Comparison of ENCODE assay signal across 27 cellular contexts in genomic region chr7:16089801-16090200, GRCh38.
"Had no signal": no experiment of that assay in that cellular context is flagged by ENCODE, and none has a peak within 500 bp of the region (broad histone marks: within the 10 kb centered on the region; RNA-seq: fewer than 3 reads in every experiment).

No MANE protein-coding gene starts in this region.

- H3K9me3 ChIP-seq: esophagus muscularis mucosa, gastrocnemius medialis, heart left ventricle had no signal

- H3K27me3 ChIP-seq: brain microvascular endothelial cell, esophagus muscularis mucosa, foreskin keratinocyte, gastrocnemius medialis, heart left ventricle had no signal

- H3K27ac ChIP-seq: brain microvascular endothelial cell, esophagus muscularis mucosa, foreskin keratinocyte, gastrocnemius medialis, heart left ventricle, VCaP had no signal

- H3K4me1 ChIP-seq: gastrocnemius medialis had no signal

- H3K36me3 ChIP-seq: brain microvascular endothelial cell, esophagus muscularis mucosa, gastrocnemius medialis, heart left ventricle had no signal

- H3K4me3 ChIP-seq: esophagus muscularis mucosa, gastrocnemius medialis, heart left ventricle had no signal

- DNase-seq: activated CD4-positive, alpha-beta T cell treated with anti-CD3 and anti-CD28 coated beads for 1 hour; activated CD4-positive, alpha-beta T cell treated with anti-CD3 and anti-CD28 coated beads for 4 hours; activated CD4-positive, alpha-beta T cell treated with anti-CD3 and anti-CD28 coated beads, Interleukin-2, amount 50 U/mL, for 1 hour; activated CD4-positive, alpha-beta T cell treated with anti-CD3 and anti-CD28 coated beads, Interleukin-2, amount 50 U/mL, for 48 hours; activated CD8-positive, alpha-beta memory T cell treated with anti-CD3 and anti-CD28 coated beads for 24 hours; activated CD8-positive, alpha-beta T cell treated with anti-CD3 and anti-CD28 coated beads for 36 hours; activated effector memory CD4-positive, alpha-beta T cell treated with Interleukin-2 at 50 U/mL for 16 hours; activated gamma-delta T cell treated with Interleukin-2 at 50 U/mL for 16 hours; activated naive CD4-positive, alpha-beta T cell treated with anti-CD3 and anti-CD28 coated beads, Interleukin-2, amount 50 U/mL, for 16 hours; activated naive CD4-positive, alpha-beta T cell treated with Interleukin-2 at 50 U/mL for 16 hours; activated T-cell treated with anti-CD3 and anti-CD28 coated beads, Interleukin-2, amount 50 U/mL, for 4 hours; amniotic stem cell; anterior cingulate cortex; brain microvascular endothelial cell; caudate nucleus; cortex of kidney; dermis blood vessel endothelial cell; effector CD4-positive, alpha-beta T cell; effector memory CD8-positive, alpha-beta T cell; erythroblast; foreskin keratinocyte; gastrocnemius medialis; glutamatergic neuron; heart left ventricle; T-helper 2 cell had no signal
